In genomic region chr17:15922586-15922985, GRCh38 we compare ENCODE assay signal across 24 cellular contexts. TPM values are rescaled to one million over a fixed set of nuclear protein-coding genes. Genes with fewer than 3 reads are reported as not detected.
DNase-seq lines count a peak whose midpoint lies in the region; ATAC-seq, FAIRE-seq and TF ChIP-seq lines count a peak whose summit lies in the region.
"Had no signal": no experiment of that assay in that cellular context is flagged by ENCODE, and none has a peak within 500 bp of the region (broad histone marks: within the 10 kb centered on the region; RNA-seq: fewer than 3 reads in every experiment).

No MANE protein-coding gene starts in this region.

- no peaks in the 10 kb centered on the region for H3K27me3 ChIP-seq in Karpas-422 (ENCODE audit: low read length)
- H3K27me3 ChIP-seq: BE2C had no signal

- H3K4me3 Mint-ChIP-seq in activated naive CD4-positive, alpha-beta T cell treated with anti-CD3 and anti-CD28 coated beads, Interleukin-2, amount 10 ng/mL, durations not matched to agents 7 days and 5 days: no peak overlapping the region
- H3K4me3 Mint-ChIP-seq: CD14-positive monocyte; CD4-positive, alpha-beta T cell; CD8-positive, alpha-beta memory T cell; GM23338; H9 had no signal

- H3K9me3 ChIP-seq in Karpas-422 (ENCODE audit: low read length): no peaks in the 10 kb centered on the region
- H3K9me3 ChIP-seq: BE2C had no signal

- FAIRE-seq in HTR-8/SVneo (lab: Jason Lieb, UNC) (peak; percentile 16), RCC 7860 (lab: Jason Lieb, UNC) (no peak)
- FAIRE-seq: D721Med, GM12878 had no signal

- no peak overlapping the region for H3K27ac ChIP-seq in Karpas-422 (ENCODE audit: low read length)
- H3K27ac ChIP-seq: BLaER1 treated with 17β-estradiol and CSF1 and Interleukin-3, amounts not matched to agents 10 nM and 100 nM had no signal

- H3K4me2 ChIP-seq in Karpas-422 (ENCODE audit: low read depth, low read length, poor library complexity, severe bottlenecking): no peak overlapping the region
- H3K4me2 ChIP-seq: A549; BLaER1 treated with 17β-estradiol and CSF1 and Interleukin-3, amounts not matched to agents 10 nM and 100 nM; GM23338 had no signal

- no peak overlapping the region for H2AFZ ChIP-seq in Karpas-422 (ENCODE audit: low read length)
- H2AFZ ChIP-seq: GM23338 had no signal

- no peak for TF ChIP-seq CTCF in fibroblast of villous mesenchyme (IDR thresholded peaks at IDR 0.05; ENCODE audit: insufficient read depth, low read depth, low read length)

- CTCF ChIA-PET in activated naive CD4-positive, alpha-beta T cell treated with anti-CD3 and anti-CD28 coated beads, Interleukin-2, amount 10 ng/mL, durations not matched to agents 7 days and 5 days (lab: Charles Lee): no interaction called here

- peaks cover 47% of the 10 kb centered on the region for H3K27me3 Mint-ChIP-seq in activated naive CD4-positive, alpha-beta T cell treated with anti-CD3 and anti-CD28 coated beads, Interleukin-2, amount 10 ng/mL, durations not matched to agents 7 days and 5 days

- H3K4me3 ChIP-seq in Karpas-422 (ENCODE audit: low read length): no peak overlapping the region
- no peak overlapping the region for H3K4me3 ChIP-seq in fibroblast of villous mesenchyme (ENCODE audit: low read depth, low read length)
- H3K4me3 ChIP-seq: A549; BLaER1 treated with 17β-estradiol and CSF1 and Interleukin-3, amounts not matched to agents 10 nM and 100 nM; GM12878; GM23338 had no signal

- H3K79me2 ChIP-seq in Karpas-422 (ENCODE audit: low read length): no peaks in the 10 kb centered on the region

- H3K9ac ChIP-seq in Karpas-422 (ENCODE audit: low read length): no peak overlapping the region
- H3K9ac ChIP-seq: BLaER1 treated with 17β-estradiol and CSF1 and Interleukin-3, amounts not matched to agents 10 nM and 100 nM had no signal

- no peak for DNase-seq in HTR-8/SVneo (ENCODE audit: insufficient read length, low spot score)
- peak; percentile 48 for DNase-seq in Karpas-422
- peak; percentile 55 for DNase-seq in fibroblast of villous mesenchyme (ENCODE audit: low read depth)
- no peak for DNase-seq in activated naive CD4-positive, alpha-beta T cell treated with anti-CD3 and anti-CD28 coated beads, Interleukin-2, amount 10 ng/mL, durations not matched to agents 7 days and 5 days
- DNase-seq in RCC 7860 (ENCODE audit: low spot score): no peak
- DNase-seq: 8988T; ACHN; AML-193; BE2C; CD4-positive, alpha-beta T cell; CD8-positive, alpha-beta memory T cell; DMS 273 treated with DMSO at 0.1 percent for 48 hours; DMS79; EL; GDM1; H9 had no signal

- no peaks in the 10 kb centered on the region for H3K36me3 Mint-ChIP-seq in activated naive CD4-positive, alpha-beta T cell treated with anti-CD3 and anti-CD28 coated beads, Interleukin-2, amount 10 ng/mL, durations not matched to agents 7 days and 5 days

- peaks cover 5% of the 10 kb centered on the region for H3K4me1 ChIP-seq in Karpas-422 (ENCODE audit: low read length)
- H3K4me1 ChIP-seq: BE2C had no signal

- ATAC-seq in HG03280 (IDR thresholded peaks at IDR 0.05; ENCODE audit: unreplicated experiment): no peak
- ATAC-seq: A549, GM12878, GM23338, HCT116 had no signal

- H3K9me3 Mint-ChIP-seq in activated naive CD4-positive, alpha-beta T cell treated with anti-CD3 and anti-CD28 coated beads, Interleukin-2, amount 10 ng/mL, durations not matched to agents 7 days and 5 days: no peaks in the 10 kb centered on the region
- H3K9me3 Mint-ChIP-seq: CD4-positive, alpha-beta T cell; GM23338 had no signal

- no peaks in the 10 kb centered on the region for H3K36me3 ChIP-seq in Karpas-422 (ENCODE audit: insufficient read depth, low read length)
- H3K36me3 ChIP-seq: BE2C; BLaER1 treated with 17β-estradiol and CSF1 and Interleukin-3, amounts not matched to agents 10 nM and 100 nM had no signal

- no peaks in the 10 kb centered on the region for H3K4me1 Mint-ChIP-seq in activated naive CD4-positive, alpha-beta T cell treated with anti-CD3 and anti-CD28 coated beads, Interleukin-2, amount 10 ng/mL, durations not matched to agents 7 days and 5 days
- H3K4me1 Mint-ChIP-seq: CD8-positive, alpha-beta memory T cell; GM23338 had no signal

- H4K20me1 ChIP-seq in Karpas-422 (ENCODE audit: insufficient read depth, low read depth, low read length): no peaks in the 10 kb centered on the region
- H4K20me1 ChIP-seq: BLaER1 treated with 17β-estradiol and CSF1 and Interleukin-3, amounts not matched to agents 10 nM and 100 nM had no signal

- no peak overlapping the region for H3K27ac Mint-ChIP-seq in activated naive CD4-positive, alpha-beta T cell treated with anti-CD3 and anti-CD28 coated beads, Interleukin-2, amount 10 ng/mL, durations not matched to agents 7 days and 5 days
- H3K27ac Mint-ChIP-seq: CD14-positive monocyte; CD4-positive, alpha-beta T cell; CD8-positive, alpha-beta memory T cell; GM23338; H9 had no signal

- no peaks in the 10 kb centered on the region for H3K9me2 ChIP-seq in Karpas-422 (replicated peaks; ENCODE audit: insufficient read depth, low read length)

RNA-seq across cellular contexts. Expression of gene ADORA2B, which starts 22.3 kb away (rescaled TPM):
- total RNA-seq in Karpas-422 (2014; rRNA removed; shearing (Covaris generic); ENCODE audit: low replicate concordance): not detected in 2 replicates
- total RNA-seq in fibroblast of villous mesenchyme: 14.8 and 50.5 TPM in 2 replicates
- total RNA-seq: CD4-positive, alpha-beta T cell had no signal

Comparison
In these comparisons a context has a peak if more than half of its experiments do, and no peak if none do; other contexts are left out.
1. DNase-seq: peak in Karpas-422 (single experiment) and fibroblast of villous mesenchyme (single experiment); none in HTR-8/SVneo (single experiment), activated naive CD4-positive, alpha-beta T cell treated with anti-CD3 and anti-CD28 coated beads, Interleukin-2, amount 10 ng/mL, durations not matched to agents 7 days and 5 days (single experiment) and RCC 7860 (single experiment).
2. RNA of gene ADORA2B, which starts 22.3 kb away (total RNA-seq): 14.8 to 50.5 TPM in fibroblast of villous mesenchyme; not detected in Karpas-422; every median in the first group is over 10 times any median in the second.